ENCODE assay signal across 15 cellular contexts in the genomic region with DNA sequence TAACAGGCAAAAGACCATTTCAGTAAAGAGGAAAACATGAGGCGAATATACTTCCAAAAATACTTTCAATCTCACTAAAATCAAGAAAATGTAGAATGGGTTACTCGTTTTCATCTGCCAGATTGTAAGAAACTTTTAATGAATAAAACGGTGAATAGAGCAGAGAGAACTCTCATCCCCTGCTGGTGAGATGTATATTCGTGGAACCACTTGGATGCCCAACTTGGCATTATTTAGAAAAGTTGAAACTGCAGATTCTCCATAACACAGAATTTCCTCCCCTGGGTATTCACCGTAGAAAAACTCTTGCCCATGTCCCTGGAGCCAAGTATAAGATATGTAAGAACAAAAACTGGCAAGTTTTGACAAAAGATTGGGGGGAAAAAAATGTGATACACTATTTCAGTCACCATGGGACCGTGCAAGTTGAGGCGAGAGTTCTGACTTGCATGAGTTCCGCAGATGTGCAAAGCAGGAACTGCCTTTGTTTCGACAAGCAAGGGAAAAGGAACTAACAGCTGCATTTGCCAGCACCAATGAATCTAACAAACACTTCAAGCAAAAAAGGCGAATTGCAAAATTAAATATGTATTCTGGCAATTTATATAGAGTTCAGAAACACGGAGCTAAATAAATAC. TPM values are rescaled to one million over a fixed set of nuclear protein-coding genes. Genes with fewer than 3 reads are reported as not detected.
A peak's percentile ranks its signal among the peaks of the same experiment; 100 is the strongest.
DNase-seq lines count a peak whose midpoint lies in the region; ATAC-seq and TF ChIP-seq lines count a peak whose summit lies in the region.
"Had no signal": no experiment of that assay in that cellular context is flagged by ENCODE, and none has a peak within 500 bp of the region (broad histone marks: within the 10 kb centered on the region; RNA-seq: fewer than 3 reads in every experiment).

No MANE protein-coding gene starts in this region.

- H3K4me1 Mint-ChIP-seq in memory B cell (peaks cover 5% of the 10 kb centered on the region), WTC11 (no peaks in the 10 kb centered on the region)
- no peaks in the 10 kb centered on the region for H3K4me1 Mint-ChIP-seq in activated CD4-positive, alpha-beta T cell treated with anti-CD3 and anti-CD28 coated beads, Interleukin-2, amount 10 ng/mL, durations not matched to agents 24 days and 14 days

- DNase-seq in GM23248 (peak; percentile 20), MV-4-11 (lab: John Stamatoyannopoulos, UW) (peak; percentile 83), memory B cell (ENCODE audit: low spot score in 2 of 2) (no peak), WTC11 (ENCODE audit: low spot score) (no peak), foreskin fibroblast (no peak), glomerular visceral epithelial cell (ENCODE audit: extremely low spot score) (no peak)
- DNase-seq in activated CD4-positive, alpha-beta T cell treated with anti-CD3 and anti-CD28 coated beads, Interleukin-2, amount 10 ng/mL, durations not matched to agents 24 days and 14 days: no peak
- DNase-seq: activated T-cell treated with anti-CD3 and anti-CD28 coated beads, Interleukin-2, amount 50 U/mL, for 24 hours; anterior cingulate cortex; COR-L47; mesendoderm; NCI-H345; Right ventricle myocardium superior; stimulated activated naive CD8-positive, alpha-beta T cell treated with anti-CD3 and anti-CD28 coated beads, Interleukin-15, Interleukin-2, amounts not matched to agents 100 U/mL and 50 U/mL, for 24 hours had no signal

- no peaks in the 10 kb centered on the region for H3K9me2 ChIP-seq in GM23248 (ENCODE audit: insufficient read depth)

- no peaks in the 10 kb centered on the region for H3K9me3 ChIP-seq in GM23248 (ENCODE audit: low read depth)

- WGBS in GM23248 (ENCODE audit: low coverage in 1 of 2, low lambda C conversion rate in 2 of 2, missing lambda C conversion rate in 2 of 2), 2 experiments: 20 to 21% methylated on average over 11 of the region's 11 CpGs

- H3F3A ChIP-seq in GM23248 (ENCODE audit: insufficient read depth): no peaks in the 10 kb centered on the region; the same call in 1 of the 2 replicates

- H3K36me3 Mint-ChIP-seq in memory B cell (peaks cover 21% of the 10 kb centered on the region), WTC11 (peaks cover 19% of the 10 kb centered on the region)
- H3K36me3 Mint-ChIP-seq in activated CD4-positive, alpha-beta T cell treated with anti-CD3 and anti-CD28 coated beads, Interleukin-2, amount 10 ng/mL, durations not matched to agents 24 days and 14 days (ENCODE audit: low read depth): peaks cover 28% of the 10 kb centered on the region

- no peak overlapping the region for H3K9ac ChIP-seq in GM23248

- in situ Hi-C loops in GM23248 (cut with MboI): no loop called here

- H3K4me3 Mint-ChIP-seq in memory B cell: no peak overlapping the region
- no peak overlapping the region for H3K4me3 Mint-ChIP-seq in WTC11
- no peak overlapping the region for H3K4me3 Mint-ChIP-seq in activated CD4-positive, alpha-beta T cell treated with anti-CD3 and anti-CD28 coated beads, Interleukin-2, amount 10 ng/mL, durations not matched to agents 24 days and 14 days
- H3K4me3 Mint-ChIP-seq: activated T-cell treated with anti-CD3 and anti-CD28 coated beads, Interleukin-2, amount 50 U/mL, for 24 hours had no signal

- POLR2A ChIA-PET in WTC11 (lab: Charles Lee): no interaction called here

- intact Hi-C loops in activated CD4-positive, alpha-beta T cell treated with anti-CD3 and anti-CD28 coated beads, Interleukin-2, amount 10 ng/mL, durations not matched to agents 24 days and 14 days (cut with micrococcal nuclease): no loop called here

- H3K27ac ChIP-seq in GM23248: no peak overlapping the region

- H3K27ac Mint-ChIP-seq in memory B cell: no peak overlapping the region
- no peak overlapping the region for H3K27ac Mint-ChIP-seq in WTC11
- no peak overlapping the region for H3K27ac Mint-ChIP-seq in activated CD4-positive, alpha-beta T cell treated with anti-CD3 and anti-CD28 coated beads, Interleukin-2, amount 10 ng/mL, durations not matched to agents 24 days and 14 days
- H3K27ac Mint-ChIP-seq: activated T-cell treated with anti-CD3 and anti-CD28 coated beads, Interleukin-2, amount 50 U/mL, for 24 hours had no signal

- CTCF ChIA-PET in WTC11 (lab: Charles Lee): interaction anchor here (1.5 to 1.7 kb wide), 2 partner anchors 10 to 389 kb away, joined by 3 to 7 read pairs; no protein-coding TSS in a partner anchor

- H3K79me2 ChIP-seq in GM23248 (ENCODE audit: insufficient read depth): no peaks in the 10 kb centered on the region

- H3K27me3 ChIP-seq in GM23248 (replicated peaks; ENCODE audit: insufficient read depth): no peaks in the 10 kb centered on the region; the same call in 1 of the 2 replicates

- H3K9me3 Mint-ChIP-seq in memory B cell (no peaks in the 10 kb centered on the region), WTC11 (peaks cover 5% of the 10 kb centered on the region; the same call in 1 of the 2 replicates)
- H3K9me3 Mint-ChIP-seq in activated CD4-positive, alpha-beta T cell treated with anti-CD3 and anti-CD28 coated beads, Interleukin-2, amount 10 ng/mL, durations not matched to agents 24 days and 14 days: no peaks in the 10 kb centered on the region
- H3K9me3 Mint-ChIP-seq: activated T-cell treated with anti-CD3 and anti-CD28 coated beads, Interleukin-2, amount 50 U/mL, for 24 hours had no signal

- no peaks in the 10 kb centered on the region for H3K4me1 ChIP-seq in GM23248 (ENCODE audit: insufficient read depth)

- no peak overlapping the region for H2AFZ ChIP-seq in GM23248

- TF ChIP-seq CTCF in WTC11 (IDR thresholded peaks at IDR 0.05) (no peak), foreskin fibroblast (IDR thresholded peaks at IDR 0.05; ENCODE audit: low read depth, low read length) (no peak)

- no peaks in the 10 kb centered on the region for H3K27me3 Mint-ChIP-seq in memory B cell
- H3K27me3 Mint-ChIP-seq in WTC11 (ENCODE audit: low read depth): no peaks in the 10 kb centered on the region
- no peaks in the 10 kb centered on the region for H3K27me3 Mint-ChIP-seq in activated CD4-positive, alpha-beta T cell treated with anti-CD3 and anti-CD28 coated beads, Interleukin-2, amount 10 ng/mL, durations not matched to agents 24 days and 14 days
- H3K27me3 Mint-ChIP-seq: activated T-cell treated with anti-CD3 and anti-CD28 coated beads, Interleukin-2, amount 50 U/mL, for 24 hours had no signal

- ATAC-seq in GM18867 (IDR thresholded peaks at IDR 0.05; ENCODE audit: unreplicated experiment) (peak; percentile 63), memory B cell (ENCODE audit: low read depth) (peak; percentile 70), WTC11 (no peak)

- peaks cover 4% of the 10 kb centered on the region; the same call in 1 of the 2 replicates for H3K36me3 ChIP-seq in GM23248 (ENCODE audit: low read depth)

- H3K4me3 ChIP-seq in GM23248 (no peak overlapping the region), foreskin fibroblast (ENCODE audit: low read depth in 1 of 2, low read length in 2 of 2) (no peak overlapping the region)

- no peaks in the 10 kb centered on the region for H4K20me1 ChIP-seq in GM23248 (ENCODE audit: insufficient read depth)

- no peak overlapping the region for H3K4me2 ChIP-seq in GM23248 (ENCODE audit: unreplicated experiment)

TF ChIP-seq in WTC11, 78 proteins besides CTCF, POLR2A, EP300 and RAD21 (continues in another document):
- TF ChIP-seq, protein P1, sequence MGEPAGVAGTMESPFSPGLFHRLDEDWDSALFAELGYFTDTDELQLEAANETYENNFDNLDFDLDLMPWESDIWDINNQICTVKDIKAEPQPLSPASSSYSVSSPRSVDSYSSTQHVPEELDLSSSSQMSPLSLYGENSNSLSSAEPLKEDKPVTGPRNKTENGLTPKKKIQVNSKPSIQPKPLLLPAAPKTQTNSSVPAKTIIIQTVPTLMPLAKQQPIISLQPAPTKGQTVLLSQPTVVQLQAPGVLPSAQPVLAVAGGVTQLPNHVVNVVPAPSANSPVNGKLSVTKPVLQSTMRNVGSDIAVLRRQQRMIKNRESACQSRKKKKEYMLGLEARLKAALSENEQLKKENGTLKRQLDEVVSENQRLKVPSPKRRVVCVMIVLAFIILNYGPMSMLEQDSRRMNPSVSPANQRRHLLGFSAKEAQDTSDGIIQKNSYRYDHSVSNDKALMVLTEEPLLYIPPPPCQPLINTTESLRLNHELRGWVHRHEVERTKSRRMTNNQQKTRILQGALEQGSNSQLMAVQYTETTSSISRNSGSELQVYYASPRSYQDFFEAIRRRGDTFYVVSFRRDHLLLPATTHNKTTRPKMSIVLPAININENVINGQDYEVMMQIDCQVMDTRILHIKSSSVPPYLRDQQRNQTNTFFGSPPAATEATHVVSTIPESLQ (CRISPR knock-in tag; IDR thresholded peaks at IDR 0.05): no peak
- TF ChIP-seq ZNF416 (CRISPR knock-in tag; IDR thresholded peaks at IDR 0.05) (no peak), NFATC4 (CRISPR knock-in tag; IDR thresholded peaks at IDR 0.05) (no peak)
- TF ChIP-seq, protein P2, sequence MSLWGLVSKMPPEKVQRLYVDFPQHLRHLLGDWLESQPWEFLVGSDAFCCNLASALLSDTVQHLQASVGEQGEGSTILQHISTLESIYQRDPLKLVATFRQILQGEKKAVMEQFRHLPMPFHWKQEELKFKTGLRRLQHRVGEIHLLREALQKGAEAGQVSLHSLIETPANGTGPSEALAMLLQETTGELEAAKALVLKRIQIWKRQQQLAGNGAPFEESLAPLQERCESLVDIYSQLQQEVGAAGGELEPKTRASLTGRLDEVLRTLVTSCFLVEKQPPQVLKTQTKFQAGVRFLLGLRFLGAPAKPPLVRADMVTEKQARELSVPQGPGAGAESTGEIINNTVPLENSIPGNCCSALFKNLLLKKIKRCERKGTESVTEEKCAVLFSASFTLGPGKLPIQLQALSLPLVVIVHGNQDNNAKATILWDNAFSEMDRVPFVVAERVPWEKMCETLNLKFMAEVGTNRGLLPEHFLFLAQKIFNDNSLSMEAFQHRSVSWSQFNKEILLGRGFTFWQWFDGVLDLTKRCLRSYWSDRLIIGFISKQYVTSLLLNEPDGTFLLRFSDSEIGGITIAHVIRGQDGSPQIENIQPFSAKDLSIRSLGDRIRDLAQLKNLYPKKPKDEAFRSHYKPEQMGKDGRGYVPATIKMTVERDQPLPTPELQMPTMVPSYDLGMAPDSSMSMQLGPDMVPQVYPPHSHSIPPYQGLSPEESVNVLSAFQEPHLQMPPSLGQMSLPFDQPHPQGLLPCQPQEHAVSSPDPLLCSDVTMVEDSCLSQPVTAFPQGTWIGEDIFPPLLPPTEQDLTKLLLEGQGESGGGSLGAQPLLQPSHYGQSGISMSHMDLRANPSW (CRISPR knock-in tag; conservative IDR thresholded peaks at IDR 0.05; ENCODE audit: low read depth): no peak

RNA-seq across cellular contexts. Expression of a gene that starts 14.8 kb away (rescaled TPM):
- 27.6 and 32.1 TPM in 2 replicates for total RNA-seq in GM23248 (2014; rRNA removed; shearing (Covaris generic))
- 88.0 and 91.6 TPM in 2 replicates for polyA plus RNA-seq in GM23248 (2016; fragmentation: Nextera tagmentation; extraction: Ambion mirVana)
- 43.7 to 47.7 TPM (median 45.4 TPM) in 3 replicates for total RNA-seq in WTC11 (2021)
- 61.8 and 71.8 TPM in 2 replicates for total RNA-seq in activated CD4-positive, alpha-beta T cell treated with anti-CD3 and anti-CD28 coated beads, Interleukin-2, amount 10 ng/mL, durations not matched to agents 24 days and 14 days

RNA-seq across cellular contexts. Expression of a gene that starts 15.5 kb away (rescaled TPM):
- total RNA-seq in GM23248 (2014; rRNA removed; shearing (Covaris generic)): 0.22 TPM in 1 of 2 replicates, not detected in the other
- polyA plus RNA-seq in GM23248 (2016; fragmentation: Nextera tagmentation; extraction: Ambion mirVana): 0.54 and 1.1 TPM in 2 replicates
- 0.96 to 1.9 TPM (median 1.6 TPM) in 3 replicates for total RNA-seq in WTC11 (2021)
- 1.2 and 1.3 TPM in 2 replicates for total RNA-seq in activated CD4-positive, alpha-beta T cell treated with anti-CD3 and anti-CD28 coated beads, Interleukin-2, amount 10 ng/mL, durations not matched to agents 24 days and 14 days
- total RNA-seq: Right ventricle myocardium superior had no signal

Comparison
In these comparisons a context has a peak if more than half of its experiments do, and no peak if none do; other contexts are left out.
1. DNase-seq: peak in GM23248 (single experiment) and MV-4-11 (single experiment); none in memory B cell (0 of 2), WTC11 (single experiment), activated CD4-positive, alpha-beta T cell treated with anti-CD3 and anti-CD28 coated beads, Interleukin-2, amount 10 ng/mL, durations not matched to agents 24 days and 14 days (single experiment), foreskin fibroblast (0 of 2) and glomerular visceral epithelial cell (single experiment).